Comparison of ENCODE assay signal across 21 cellular contexts in the genomic region with DNA sequence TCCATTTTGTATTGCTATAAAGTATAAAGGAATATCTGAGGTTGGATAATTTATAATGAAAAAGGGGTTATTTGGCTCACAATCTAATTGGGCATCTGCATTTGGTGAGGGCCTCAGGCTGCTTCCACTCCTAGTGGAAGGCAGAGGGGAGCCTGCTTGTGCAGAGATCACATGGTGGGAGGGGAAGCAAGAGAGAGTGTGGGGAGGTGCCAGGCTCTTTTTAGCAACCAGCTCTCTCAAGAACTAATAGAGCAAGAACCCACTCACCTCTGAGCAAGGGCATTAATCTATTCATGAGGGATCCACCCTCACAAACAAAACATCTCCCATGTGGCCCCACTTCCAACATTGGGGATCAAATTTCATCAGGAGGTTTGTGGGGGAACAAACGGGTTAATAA.
"Had no signal": no experiment of that assay in that cellular context is flagged by ENCODE, and none has a peak within 500 bp of the region (broad histone marks: within the 10 kb centered on the region; RNA-seq: fewer than 3 reads in every experiment).

No MANE protein-coding gene starts in this region.

- H3K27ac Mint-ChIP-seq: activated T-helper 1 cell treated with anti-CD3 and anti-CD28 coated beads, Interleukin-12 subunit alpha, Interleukin-12 subunit beta, Interleukin-2, Interleukin-4 antibody, amounts not matched to agents 30 ng/mL and 10 ng/mL and 1 ng/mL, durations not matched to agents 14 hours and 24 hours and 36 hours; memory B cell; T-cell had no signal

- H3K27me3 ChIP-seq: ascending aorta, breast epithelium, left lung, neutrophil, transverse colon had no signal

- ATAC-seq: esophagus mucosa; left lung; mucosa of descending colon; naive thymus-derived CD8-positive, alpha-beta T cell; T-cell had no signal

- H3K27me3 Mint-ChIP-seq: memory B cell; naive thymus-derived CD8-positive, alpha-beta T cell; T-cell had no signal

- H3K4me3 Mint-ChIP-seq: activated T-helper 1 cell treated with anti-CD3 and anti-CD28 coated beads, Interleukin-12 subunit alpha, Interleukin-12 subunit beta, Interleukin-2, Interleukin-4 antibody, amounts not matched to agents 30 ng/mL and 10 ng/mL and 1 ng/mL, durations not matched to agents 14 hours and 24 hours and 36 hours; memory B cell; naive thymus-derived CD8-positive, alpha-beta T cell; T-cell had no signal

- DNase-seq: activated CD4-positive, alpha-beta T cell treated with anti-CD3 and anti-CD28 coated beads, Interleukin-2, amount 50 U/mL, for 48 hours; activated naive CD4-positive, alpha-beta T cell; hippocampal formation; kidney; left lung; mucosa of descending colon; naive thymus-derived CD8-positive, alpha-beta T cell; posterior cingulate gyrus; SK-N-SH; stimulated activated CD4-positive, alpha-beta T cell treated with anti-CD3 and anti-CD28 coated beads, Interleukin-4, amount 100 ng/mL, for 24 hours; stimulated activated naive CD4-positive, alpha-beta T cell treated with Interleukin-2 at 50 U/mL for 16 hours; T-cell; transverse colon; WERI-Rb-1 had no signal

- H3K4me1 ChIP-seq: ascending aorta, breast epithelium, left lung, transverse colon had no signal

- H3K27ac ChIP-seq: ascending aorta, breast epithelium, left lung, neutrophil, skin epidermis, transverse colon, WERI-Rb-1 had no signal

- H3K4me3 ChIP-seq: ascending aorta, breast epithelium, left lung, mucosa of descending colon, skin epidermis, transverse colon had no signal

- H3K9me3 ChIP-seq: ascending aorta, breast epithelium, left lung, mucosa of descending colon, neutrophil, SK-N-SH, transverse colon had no signal

- H3K9me3 Mint-ChIP-seq: activated T-helper 1 cell treated with anti-CD3 and anti-CD28 coated beads, Interleukin-12 subunit alpha, Interleukin-12 subunit beta, Interleukin-2, Interleukin-4 antibody, amounts not matched to agents 30 ng/mL and 10 ng/mL and 1 ng/mL, durations not matched to agents 14 hours and 24 hours and 36 hours; memory B cell; naive thymus-derived CD8-positive, alpha-beta T cell; T-cell had no signal

- H3K36me3 ChIP-seq: breast epithelium had no signal
